Comparison of ENCODE assay signal across 1 cellular context in genomic region chr16:81451753-81452680, GRCh38.
TF ChIP-seq lines count a peak whose summit lies in the region.

No MANE protein-coding gene starts in this region.

TF ChIP-seq in GM23338, 12 proteins besides CTCF, POLR2A, EP300 and RAD21 (continued from another document):
- TF ChIP-seq, protein P1, sequence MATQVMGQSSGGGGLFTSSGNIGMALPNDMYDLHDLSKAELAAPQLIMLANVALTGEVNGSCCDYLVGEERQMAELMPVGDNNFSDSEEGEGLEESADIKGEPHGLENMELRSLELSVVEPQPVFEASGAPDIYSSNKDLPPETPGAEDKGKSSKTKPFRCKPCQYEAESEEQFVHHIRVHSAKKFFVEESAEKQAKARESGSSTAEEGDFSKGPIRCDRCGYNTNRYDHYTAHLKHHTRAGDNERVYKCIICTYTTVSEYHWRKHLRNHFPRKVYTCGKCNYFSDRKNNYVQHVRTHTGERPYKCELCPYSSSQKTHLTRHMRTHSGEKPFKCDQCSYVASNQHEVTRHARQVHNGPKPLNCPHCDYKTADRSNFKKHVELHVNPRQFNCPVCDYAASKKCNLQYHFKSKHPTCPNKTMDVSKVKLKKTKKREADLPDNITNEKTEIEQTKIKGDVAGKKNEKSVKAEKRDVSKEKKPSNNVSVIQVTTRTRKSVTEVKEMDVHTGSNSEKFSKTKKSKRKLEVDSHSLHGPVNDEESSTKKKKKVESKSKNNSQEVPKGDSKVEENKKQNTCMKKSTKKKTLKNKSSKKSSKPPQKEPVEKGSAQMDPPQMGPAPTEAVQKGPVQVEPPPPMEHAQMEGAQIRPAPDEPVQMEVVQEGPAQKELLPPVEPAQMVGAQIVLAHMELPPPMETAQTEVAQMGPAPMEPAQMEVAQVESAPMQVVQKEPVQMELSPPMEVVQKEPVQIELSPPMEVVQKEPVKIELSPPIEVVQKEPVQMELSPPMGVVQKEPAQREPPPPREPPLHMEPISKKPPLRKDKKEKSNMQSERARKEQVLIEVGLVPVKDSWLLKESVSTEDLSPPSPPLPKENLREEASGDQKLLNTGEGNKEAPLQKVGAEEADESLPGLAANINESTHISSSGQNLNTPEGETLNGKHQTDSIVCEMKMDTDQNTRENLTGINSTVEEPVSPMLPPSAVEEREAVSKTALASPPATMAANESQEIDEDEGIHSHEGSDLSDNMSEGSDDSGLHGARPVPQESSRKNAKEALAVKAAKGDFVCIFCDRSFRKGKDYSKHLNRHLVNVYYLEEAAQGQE (IDR thresholded peaks at IDR 0.05; ENCODE audit: unreplicated experiment), result no peak
